Comparison of ENCODE assay signal across 8 cellular contexts in the genomic region with DNA sequence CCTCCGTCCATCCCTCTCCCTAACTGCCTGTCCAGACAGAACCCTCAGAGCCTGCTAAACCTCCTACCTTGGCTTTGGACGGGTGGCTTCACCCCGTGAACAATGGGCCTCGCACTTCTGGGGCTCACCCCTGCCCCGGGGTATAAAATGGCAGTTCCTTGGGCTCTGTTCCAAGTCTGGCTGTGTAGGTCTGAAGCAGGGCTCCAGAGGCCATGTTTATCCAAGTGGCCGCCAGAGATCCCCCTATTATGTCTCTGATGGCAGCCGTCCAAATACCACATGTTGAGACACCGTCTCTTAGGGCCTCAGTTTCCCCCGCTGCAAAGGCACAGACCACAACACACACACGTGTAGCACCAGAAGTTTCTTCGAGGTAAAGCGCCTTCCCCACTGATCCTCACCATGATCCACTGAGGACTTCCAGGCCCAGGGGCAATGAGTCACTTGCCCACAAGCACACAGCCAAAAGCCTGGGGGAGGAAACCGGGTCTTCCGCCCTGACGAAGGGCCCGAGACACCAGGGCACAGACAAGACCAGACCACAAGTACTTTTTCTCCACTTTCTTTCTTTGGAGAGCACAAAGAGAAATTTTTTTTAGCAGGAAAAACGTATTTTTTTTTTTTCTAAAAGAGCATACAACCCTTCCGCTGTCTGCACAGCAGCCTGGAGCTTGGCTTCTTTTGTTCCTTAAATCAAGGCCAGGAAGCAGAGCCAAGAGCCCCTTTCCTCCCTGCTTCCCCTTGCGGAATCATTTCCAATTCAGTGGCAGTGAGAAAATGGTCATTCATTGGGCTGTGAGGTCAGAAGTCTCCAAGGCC. TPM values are rescaled to one million over a fixed set of nuclear protein-coding genes. Genes with fewer than 3 reads are reported as not detected.
DNase-seq lines count a peak whose midpoint lies in the region; ATAC-seq, FAIRE-seq and TF ChIP-seq lines count a peak whose summit lies in the region.

No MANE protein-coding gene starts in this region.

- H2BK15ac ChIP-seq in H1 (ENCODE audit: low read length) (no peak overlapping the region), neuronal stem cell (ENCODE audit: low read length) (peak overlapping the region; percentile 81)

- 88% methylated on average over 19 of the region's 19 CpGs; no CpG with 5 or more reads in 1 of the 2 experiments for WGBS in H1 (ENCODE audit: extremely low coverage in 1 of 2, insufficient coverage in 1 of 2, insufficient read length in 1 of 2, insufficient replicate concordance in 2 of 2, low coverage in 1 of 2, low lambda C conversion rate in 2 of 2, missing lambda C conversion rate in 1 of 2), 2 experiments
- WGBS in neuronal stem cell (ENCODE audit: extremely low coverage in 2 of 2, insufficient read length in 2 of 2, insufficient replicate concordance in 1 of 2), 2 donors, result no CpG with 5 or more reads among the region's 19 CpGs

- no peak for TF ChIP-seq POLR2A in H1 (IDR thresholded peaks at IDR 0.05; ENCODE audit: control extremely low read depth in 1 of 2, low read depth in 2 of 2, low read length in 2 of 2)

- H3K27me3 ChIP-seq in DND-41 (ENCODE audit: insufficient read depth, low read length, poor library complexity), result no peaks in the 10 kb centered on the region
- H3K27me3 ChIP-seq in H1 (replicated peaks in 1 of 4; ENCODE audit: control insufficient read depth in 3 of 4, extremely low read depth in 1 of 4, insufficient read depth in 3 of 4, low read length in 3 of 4), result no peaks in the 10 kb centered on the region; a peak in 1 of 7 replicates
- no peaks in the 10 kb centered on the region for H3K27me3 ChIP-seq in neuronal stem cell (ENCODE audit: control insufficient read depth in 3 of 3, insufficient read depth in 3 of 3, low read depth in 1 of 3, low read length in 3 of 3)

- H3K4ac ChIP-seq in H1 (replicated peaks; ENCODE audit: insufficient read length, low read depth, low read length) (no peak overlapping the region), neuronal stem cell (ENCODE audit: low read length) (no peak overlapping the region)

- H2AFZ ChIP-seq in DND-41 (ENCODE audit: low read depth, low read length) (no peak overlapping the region), H1 (ENCODE audit: low read length) (no peak overlapping the region; the same call in 1 of the 2 replicates), neuronal stem cell (ENCODE audit: low read length) (peak overlapping the region; percentile 83)

- H3K9me3 ChIP-seq in DND-41 (ENCODE audit: insufficient read depth, low read length, severe bottlenecking) (no peaks in the 10 kb centered on the region), H1 (ENCODE audit: insufficient read depth in 2 of 2, low read depth in 1 of 2, low read length in 1 of 2) (no peaks in the 10 kb centered on the region), neuronal stem cell (replicated peaks in 1 of 2; ENCODE audit: control insufficient read depth in 2 of 2, insufficient read depth in 1 of 2, low read depth in 1 of 2, low read length in 2 of 2) (no peaks in the 10 kb centered on the region)

- peaks cover 48% of the 10 kb centered on the region for H3K27me3 Mint-ChIP-seq in stimulated activated memory B cell treated with anti-CD40 and anti-IgM and Interleukin-4, amounts not matched to agents 10 μg/mL and 1 μg/mL and 100 μg/mL, for 72 hours

- TF ChIP-seq EP300 in H1 (IDR thresholded peaks at IDR 0.05; ENCODE audit: borderline replicate concordance in 1 of 2, low read depth in 2 of 2, low read length in 2 of 2), result no peak

- H2BK5ac ChIP-seq in H1 (ENCODE audit: low read depth, low read length) (no peak overlapping the region), neuronal stem cell (ENCODE audit: low read length) (peak overlapping the region; percentile 25)

- no peak overlapping the region for H4K5ac ChIP-seq in H1 (ENCODE audit: insufficient read length, low read depth, low read length)

- H3K79me1 ChIP-seq in H1 (ENCODE audit: low read depth, low read length) (no peaks in the 10 kb centered on the region; the same call in 1 of the 2 replicates), neuronal stem cell (ENCODE audit: low read depth, low read length) (no peaks in the 10 kb centered on the region)

- H3K18ac ChIP-seq in H1 (ENCODE audit: extremely low read depth, low read length) (no peak overlapping the region), neuronal stem cell (ENCODE audit: low read length) (peak overlapping the region; percentile 74)

- H3K4me3 ChIP-seq in DND-41 (ENCODE audit: low read depth in 1 of 2, low read length in 2 of 2), result no peak overlapping the region
- no peak overlapping the region for H3K4me3 ChIP-seq in H1 (ENCODE audit: extremely low read depth in 1 of 4, insufficient read depth in 2 of 4, low read depth in 3 of 4, low read length in 4 of 4)
- H3K4me3 ChIP-seq in neuronal stem cell (ENCODE audit: low read length in 2 of 2), result no peak overlapping the region

- TF ChIP-seq CTCF in DND-41 (IDR thresholded peaks at IDR 0.05; ENCODE audit: borderline replicate concordance, extremely low read depth, low read length, poor library complexity, severe bottlenecking) (no peak), H1 (IDR thresholded peaks at IDR 0.05; ENCODE audit: control extremely low read depth in 1 of 3, insufficient read depth in 1 of 3, low read depth in 1 of 3, low read length in 3 of 3) (no peak)

- POLR2A ChIA-PET in H1 (lab: Charles Lee; ENCODE audit: partially characterized antibody), result interaction anchor here (0.6 kb wide), 1 partner anchor 248 kb away, joined by 3 read pairs; no protein-coding TSS in a partner anchor

- DNase-seq in DND-41 (peak; percentile 37), H1 (ENCODE audit: low read depth in 1 of 2, low spot score in 2 of 2) (no peak), neuronal stem cell (ENCODE audit: low spot score) (no peak)

- H4K8ac ChIP-seq in H1 (ENCODE audit: extremely low read depth, insufficient read depth, low read length) (no peak overlapping the region), neuronal stem cell (ENCODE audit: low read depth, low read length) (no peak overlapping the region)

- H2AK5ac ChIP-seq in H1 (ENCODE audit: low read depth, low read length) (no peak overlapping the region), neuronal stem cell (ENCODE audit: low read depth, low read length) (peak overlapping the region; percentile 96)

- H3K23ac ChIP-seq in H1 (ENCODE audit: insufficient read length) (no peak overlapping the region), neuronal stem cell (ENCODE audit: low read depth, low read length, poor library complexity) (no peak overlapping the region)

- no peaks in the 10 kb centered on the region for H3K23me2 ChIP-seq in H1 (ENCODE audit: low read depth, low read length)

- no peak overlapping the region for H4K91ac ChIP-seq in H1 (replicated peaks; ENCODE audit: insufficient read length, low read length)
- H4K91ac ChIP-seq in neuronal stem cell (ENCODE audit: low read depth, low read length, poor library complexity), result no peak overlapping the region

- no peak overlapping the region for H3K56ac ChIP-seq in H1 (replicated peaks; ENCODE audit: insufficient read length, low read depth, low read length)

- CTCF ChIA-PET in H1 (lab: Charles Lee; ENCODE audit: partially characterized antibody), result interaction anchor here (0.6 to 14.1 kb wide), 6 partner anchors 10 to 144 kb away, joined by 3 to 121 read pairs (median 7); no protein-coding TSS in a partner anchor

- H3K4me1 ChIP-seq in DND-41 (ENCODE audit: insufficient read depth, low read length), result no peaks in the 10 kb centered on the region
- H3K4me1 ChIP-seq in H1 (replicated peaks in 1 of 4; ENCODE audit: control insufficient read depth in 3 of 4, insufficient read depth in 4 of 4, low read length in 3 of 4), result no peaks in the 10 kb centered on the region; a peak in 1 of 7 replicates
- peaks cover 16 to 37% of the 10 kb centered on the region in 2 donors for H3K4me1 ChIP-seq in neuronal stem cell (ENCODE audit: control insufficient read depth in 2 of 2, insufficient read depth in 1 of 2, low read depth in 1 of 2, low read length in 2 of 2)

- H3K27ac ChIP-seq in DND-41 (ENCODE audit: low read length) (no peak overlapping the region), H1 (ENCODE audit: low read depth, low read length) (no peak overlapping the region), neuronal stem cell (replicated peaks; ENCODE audit: low read length) (no peak overlapping the region)

- ATAC-seq in DND-41 (ENCODE audit: insufficient read depth, low read depth) (peak; percentile 71), GM21717 (IDR thresholded peaks at IDR 0.05; ENCODE audit: unreplicated experiment) (no peak), HG02571 (IDR thresholded peaks at IDR 0.05; ENCODE audit: unreplicated experiment) (no peak), HG03139 (IDR thresholded peaks at IDR 0.05; ENCODE audit: unreplicated experiment) (no peak)
- ATAC-seq in stimulated activated memory B cell treated with anti-CD40 and anti-IgM and Interleukin-4, amounts not matched to agents 10 μg/mL and 1 μg/mL and 100 μg/mL, for 72 hours, result no peak

- no peaks in the 10 kb centered on the region for H3K79me2 ChIP-seq in DND-41 (ENCODE audit: insufficient read depth, low read length)
- no peaks in the 10 kb centered on the region for H3K79me2 ChIP-seq in H1 (ENCODE audit: control insufficient read depth in 1 of 2, insufficient read depth in 2 of 2, low read length in 2 of 2)

- H3K4me3 Mint-ChIP-seq in stimulated activated memory B cell treated with anti-CD40 and anti-IgM and Interleukin-4, amounts not matched to agents 10 μg/mL and 1 μg/mL and 100 μg/mL, for 72 hours, result no peak overlapping the region

- no peak for FAIRE-seq in H1 (lab: Jason Lieb, UNC)

- no peak overlapping the region for H3K4me2 ChIP-seq in DND-41 (ENCODE audit: insufficient read depth, low read length)
- no peak overlapping the region for H3K4me2 ChIP-seq in H1 (ENCODE audit: insufficient read depth in 1 of 2, low read depth in 2 of 2, low read length in 2 of 2)
- H3K4me2 ChIP-seq in neuronal stem cell (ENCODE audit: insufficient read depth, low read length, poor library complexity, severe bottlenecking), result no peak overlapping the region

- no peak overlapping the region for H3K27ac Mint-ChIP-seq in stimulated activated memory B cell treated with anti-CD40 and anti-IgM and Interleukin-4, amounts not matched to agents 10 μg/mL and 1 μg/mL and 100 μg/mL, for 72 hours

- H2BK120ac ChIP-seq in H1 (replicated peaks; ENCODE audit: low read depth, low read length) (no peak overlapping the region), neuronal stem cell (ENCODE audit: low read depth, low read length) (no peak overlapping the region)

- H4K20me1 ChIP-seq in DND-41 (ENCODE audit: insufficient read depth, low read length), result no peaks in the 10 kb centered on the region
- no peaks in the 10 kb centered on the region for H4K20me1 ChIP-seq in H1 (replicated peaks in 1 of 2; ENCODE audit: control insufficient read depth in 1 of 2, insufficient read depth in 2 of 2, low read length in 2 of 2)

- H3K36me3 ChIP-seq in DND-41 (ENCODE audit: insufficient read depth, low read length) (no peaks in the 10 kb centered on the region), H1 (ENCODE audit: control insufficient read depth in 2 of 4, insufficient read depth in 4 of 4, low read length in 3 of 4) (no peaks in the 10 kb centered on the region), neuronal stem cell (replicated peaks in 1 of 2; ENCODE audit: control insufficient read depth in 2 of 2, insufficient read depth in 2 of 2, low read length in 2 of 2) (no peaks in the 10 kb centered on the region)

- peaks cover 7% of the 10 kb centered on the region for H3K4me1 Mint-ChIP-seq in stimulated activated memory B cell treated with anti-CD40 and anti-IgM and Interleukin-4, amounts not matched to agents 10 μg/mL and 1 μg/mL and 100 μg/mL, for 72 hours

- no peak overlapping the region for H3K9ac ChIP-seq in DND-41 (ENCODE audit: low read depth, low read length)
- no peak overlapping the region for H3K9ac ChIP-seq in H1 (replicated peaks in 1 of 4; ENCODE audit: extremely low read depth in 1 of 4, low read depth in 3 of 4, low read length in 3 of 4)
- H3K9ac ChIP-seq in neuronal stem cell (ENCODE audit: low read depth, low read length, poor library complexity), result no peak overlapping the region

- no peak for TF ChIP-seq RAD21 in H1 (IDR thresholded peaks at IDR 0.05 in 1 of 2, conservative IDR thresholded peaks at IDR 0.05 in 1 of 2; ENCODE audit: low read depth in 2 of 2, low read length in 2 of 2)

- H2BK20ac ChIP-seq in H1 (ENCODE audit: low read length), result no peak overlapping the region

- no peaks in the 10 kb centered on the region for H3K36me3 Mint-ChIP-seq in stimulated activated memory B cell treated with anti-CD40 and anti-IgM and Interleukin-4, amounts not matched to agents 10 μg/mL and 1 μg/mL and 100 μg/mL, for 72 hours

- H2BK12ac ChIP-seq in H1 (ENCODE audit: low read depth, low read length) (peak overlapping the region; percentile 39; the same call in 1 of the 2 replicates), neuronal stem cell (ENCODE audit: low read length) (no peak overlapping the region)

- H3K14ac ChIP-seq in H1 (ENCODE audit: insufficient read length) (no peak overlapping the region), neuronal stem cell (ENCODE audit: low read length) (no peak overlapping the region)

- no peaks in the 10 kb centered on the region for H3K9me3 Mint-ChIP-seq in stimulated activated memory B cell treated with anti-CD40 and anti-IgM and Interleukin-4, amounts not matched to agents 10 μg/mL and 1 μg/mL and 100 μg/mL, for 72 hours

RNA-seq across cellular contexts. Expression of gene CPNE5, which starts 11.8 kb away (rescaled TPM):
- polyA plus RNA-seq in PFSK-1 (2012; ENCODE audit: insufficient read length, low read depth), result 5.3 TPM
- 0.15 and 0.88 TPM in 2 replicates for total RNA-seq in H1 (2021; fragmentation: NEBNext Ultra II Directional; extraction: Animal tissue kit (Norgen Biotek cat#: 25700))
- 1.8 and 2.3 TPM in 2 replicates for polyA plus RNA-seq in H1 (2011; rRNA removed)
- 0.76 TPM for polyA plus RNA-seq in H1 (2011; cell fraction: cytosol; rRNA removed)
- polyA plus RNA-seq in H1 (2011; cell fraction: nucleus; rRNA removed), result 2.7 TPM
- polyA plus RNA-seq in H1 (2012, experiment 1 of 2), result 0.30 to 0.96 TPM (median 0.65 TPM) in 4 replicates
- polyA plus RNA-seq in H1 (2012, experiment 2 of 2), result 0.51 TPM
- polyA plus RNA-seq in H1 (2013, experiment 1 of 2), result 0.24 TPM
- 0.28 TPM for polyA plus RNA-seq in H1 (2013, experiment 2 of 2)
- polyA minus RNA-seq in H1 (2011; rRNA and poly(A)+ RNA removed), result 0.82 and 1.1 TPM in 2 replicates
- not detected for polyA minus RNA-seq in H1 (2011; cell fraction: cytosol; rRNA and poly(A)+ RNA removed)
- polyA minus RNA-seq in H1 (2011; cell fraction: nucleus; rRNA and poly(A)+ RNA removed), result 1.9 TPM
- polyA plus RNA-seq in neuronal stem cell (2013, experiment 1 of 2), result 1.1 TPM
- polyA plus RNA-seq in neuronal stem cell (2013, experiment 2 of 2), result 1.3 TPM

RNA-seq across cellular contexts. Expression of gene PPIL1, which starts 47.1 kb away (rescaled TPM):
- 31.8 TPM for polyA plus RNA-seq in PFSK-1 (2012; ENCODE audit: insufficient read length, low read depth)
- 85.8 and 86.5 TPM in 2 replicates for total RNA-seq in H1 (2021; fragmentation: NEBNext Ultra II Directional; extraction: Animal tissue kit (Norgen Biotek cat#: 25700))
- 52.7 and 83.7 TPM in 2 replicates for polyA plus RNA-seq in H1 (2011; rRNA removed)
- 63.0 TPM for polyA plus RNA-seq in H1 (2011; cell fraction: cytosol; rRNA removed)
- 27.8 TPM for polyA plus RNA-seq in H1 (2011; cell fraction: nucleus; rRNA removed)
- polyA plus RNA-seq in H1 (2012, experiment 1 of 2), result 54.8 to 70.5 TPM (median 64.5 TPM) in 4 replicates
- polyA plus RNA-seq in H1 (2012, experiment 2 of 2), result 18.4 TPM
- 70.1 TPM for polyA plus RNA-seq in H1 (2013, experiment 1 of 2)
- 75.7 TPM for polyA plus RNA-seq in H1 (2013, experiment 2 of 2)
- polyA minus RNA-seq in H1 (2011; rRNA and poly(A)+ RNA removed), result 78.4 and 100 TPM in 2 replicates
- 32.0 TPM for polyA minus RNA-seq in H1 (2011; cell fraction: cytosol; rRNA and poly(A)+ RNA removed)
- 25.7 TPM for polyA minus RNA-seq in H1 (2011; cell fraction: nucleus; rRNA and poly(A)+ RNA removed)
- polyA plus RNA-seq in neuronal stem cell (2013, experiment 1 of 2), result 66.5 TPM
- 66.9 TPM for polyA plus RNA-seq in neuronal stem cell (2013, experiment 2 of 2)

RNA-seq across cellular contexts. Expression of gene C6orf89, which starts 58.3 kb away (rescaled TPM):
- 19.8 TPM for polyA plus RNA-seq in PFSK-1 (2012; ENCODE audit: insufficient read length, low read depth)
- 11.6 and 12.3 TPM in 2 replicates for total RNA-seq in H1 (2021; fragmentation: NEBNext Ultra II Directional; extraction: Animal tissue kit (Norgen Biotek cat#: 25700))
- 4.5 and 4.6 TPM in 2 replicates for polyA plus RNA-seq in H1 (2011; rRNA removed)
- 5.1 TPM for polyA plus RNA-seq in H1 (2011; cell fraction: cytosol; rRNA removed)
- polyA plus RNA-seq in H1 (2011; cell fraction: nucleus; rRNA removed), result 7.7 TPM
- polyA plus RNA-seq in H1 (2012, experiment 1 of 2), result 7.1 to 9.3 TPM (median 7.9 TPM) in 4 replicates
- polyA plus RNA-seq in H1 (2012, experiment 2 of 2), result 3.8 TPM
- polyA plus RNA-seq in H1 (2013, experiment 1 of 2), result 9.4 TPM
- 11.8 TPM for polyA plus RNA-seq in H1 (2013, experiment 2 of 2)
- 9.7 and 11.9 TPM in 2 replicates for polyA minus RNA-seq in H1 (2011; rRNA and poly(A)+ RNA removed)
- 2.8 TPM for polyA minus RNA-seq in H1 (2011; cell fraction: cytosol; rRNA and poly(A)+ RNA removed)
- polyA minus RNA-seq in H1 (2011; cell fraction: nucleus; rRNA and poly(A)+ RNA removed), result 3.7 TPM
- 14.6 TPM for polyA plus RNA-seq in neuronal stem cell (2013, experiment 1 of 2)
- 14.4 TPM for polyA plus RNA-seq in neuronal stem cell (2013, experiment 2 of 2)
